20 cellular contexts compared by ENCODE assay signal in the genomic region with DNA sequence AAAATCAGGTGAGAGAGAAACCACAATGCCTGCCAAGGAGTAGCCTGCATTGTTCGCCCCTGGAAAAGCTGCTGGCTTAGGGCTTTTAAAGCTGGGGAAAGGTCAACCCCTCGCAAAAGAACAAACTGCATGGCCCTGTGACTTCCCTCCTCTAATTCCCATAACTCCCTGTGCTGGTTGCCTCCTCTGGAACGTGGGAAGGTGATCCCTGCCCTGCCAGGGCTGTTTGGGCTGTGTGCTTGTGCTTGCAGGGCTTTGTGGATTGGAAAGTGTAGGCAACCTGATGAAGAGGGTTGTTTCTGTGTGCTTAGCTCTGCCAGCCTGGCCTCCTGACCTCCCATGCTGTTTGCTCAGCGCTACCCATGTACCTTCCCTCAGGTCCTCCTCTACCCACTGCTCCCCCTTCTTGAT.
DNase-seq lines count a peak whose midpoint lies in the region; ATAC-seq, FAIRE-seq and TF ChIP-seq lines count a peak whose summit lies in the region.
"Had no signal": no experiment of that assay in that cellular context is flagged by ENCODE, and none has a peak within 500 bp of the region (broad histone marks: within the 10 kb centered on the region; RNA-seq: fewer than 3 reads in every experiment).

No MANE protein-coding gene starts in this region.

- H2BK12ac ChIP-seq in H1 (ENCODE audit: low read depth, low read length), result 0 out of 2 replicates have a peak overlapping the region, but pooled peaks have one; percentile 10

- POLR2A ChIA-PET in H1 (lab: Charles Lee; ENCODE audit: partially characterized antibody), result no interaction called here

- H3K4ac ChIP-seq in H1 (replicated peaks; ENCODE audit: insufficient read length, low read depth, low read length) (no peak overlapping the region), mesendoderm (ENCODE audit: low read depth, low read length) (no peak overlapping the region)

- H3K27ac ChIP-seq in right atrium auricular region, result peak overlapping the region in 1 of 2 donors; percentile 13
- no peak overlapping the region for H3K27ac ChIP-seq in H1 (ENCODE audit: low read depth, low read length)
- no peak overlapping the region for H3K27ac ChIP-seq in mesendoderm (ENCODE audit: low read depth, low read length)
- H3K27ac ChIP-seq in thyroid gland, result peak overlapping the region; percentile 78 to 87 (median 83)

- H4K20me1 ChIP-seq in H1 (replicated peaks in 1 of 2; ENCODE audit: control insufficient read depth in 1 of 2, insufficient read depth in 2 of 2, low read length in 2 of 2), result no peaks in the 10 kb centered on the region

- H3K56ac ChIP-seq in H1 (replicated peaks; ENCODE audit: insufficient read length, low read depth, low read length) (no peak overlapping the region), mesendoderm (ENCODE audit: low read length) (peak overlapping the region; percentile 37)

- no peak overlapping the region for H4K91ac ChIP-seq in H1 (replicated peaks; ENCODE audit: insufficient read length, low read length)

- DNase-seq in Right ventricle myocardium superior (no peak), right atrium auricular region (ENCODE audit: low spot score) (no peak), H1 (ENCODE audit: low read depth in 1 of 2, low spot score in 2 of 2) (no peak), mesendoderm (no peak), thyroid gland (peak; percentile 54), COLO829 (ENCODE audit: low spot score) (no peak), GM19240 (ENCODE audit: insufficient read length, low spot score) (no peak)
- DNase-seq: activated CD4-positive, alpha-beta T cell treated with anti-CD3 and anti-CD28 coated beads, Interleukin-2, amount 50 U/mL, for 4 hours; cerebellar nuclear complex; HFFc6; immature natural killer cell; KBM-7; naive thymus-derived CD4-positive, alpha-beta T cell; NCI-H1930; NCI-H446; SHP77 treated with DMSO at 0.1 percent for 48 hours; stimulated activated CD4-positive, alpha-beta T cell treated with anti-CD3 and anti-CD28 coated beads, Interleukin-4, amount 100 ng/mL, for 24 hours; T-helper 1 cell had no signal

- no peak overlapping the region for H3K4me3 ChIP-seq in right atrium auricular region
- H3K4me3 ChIP-seq in H1 (ENCODE audit: extremely low read depth in 1 of 4, insufficient read depth in 2 of 4, low read depth in 3 of 4, low read length in 4 of 4), result no peak overlapping the region
- no peak overlapping the region for H3K4me3 ChIP-seq in mesendoderm (ENCODE audit: low read length)
- no peak overlapping the region for H3K4me3 ChIP-seq in thyroid gland (replicated peaks in 1 of 3)
- H3K4me3 ChIP-seq: smooth muscle cell had no signal

- H3K18ac ChIP-seq in H1 (ENCODE audit: extremely low read depth, low read length) (peak overlapping the region; percentile 26; the same call in 1 of the 2 replicates), mesendoderm (ENCODE audit: low read length) (no peak overlapping the region)

- H3K23ac ChIP-seq in H1 (ENCODE audit: insufficient read length), result no peak overlapping the region
- no peak overlapping the region for H3K23ac ChIP-seq in mesendoderm (ENCODE audit: low read length)

- no peaks in the 10 kb centered on the region for H3K79me2 ChIP-seq in H1 (ENCODE audit: control insufficient read depth in 1 of 2, insufficient read depth in 2 of 2, low read length in 2 of 2)
- H3K79me2 ChIP-seq in mesendoderm (ENCODE audit: control insufficient read depth, insufficient read depth, low read length), result no peaks in the 10 kb centered on the region

- H3K79me1 ChIP-seq in H1 (ENCODE audit: low read depth, low read length), result no peaks in the 10 kb centered on the region
- no peaks in the 10 kb centered on the region for H3K79me1 ChIP-seq in mesendoderm (ENCODE audit: low read length)

- H3K4me1 ChIP-seq in right atrium auricular region (peaks cover 0 to 26% of the 10 kb centered on the region in 2 donors), H1 (replicated peaks in 1 of 4; ENCODE audit: control insufficient read depth in 3 of 4, insufficient read depth in 4 of 4, low read length in 3 of 4) (peaks cover 14 to 22% (median 17%) of the 10 kb centered on the region in 4 experiments), mesendoderm (ENCODE audit: control insufficient read depth, low read depth, low read length) (peaks cover 31% of the 10 kb centered on the region), thyroid gland (peaks cover 33 to 56% of the 10 kb centered on the region in 2 donors)

- H3K23me2 ChIP-seq in H1 (ENCODE audit: low read depth, low read length), result no peaks in the 10 kb centered on the region

- no peak for FAIRE-seq in H1 (lab: Jason Lieb, UNC)

- H2BK120ac ChIP-seq in H1 (replicated peaks; ENCODE audit: low read depth, low read length), result no peak overlapping the region
- H2BK120ac ChIP-seq in mesendoderm (ENCODE audit: low read depth, low read length), result no peak overlapping the region

- H4K5ac ChIP-seq in H1 (ENCODE audit: insufficient read length, low read depth, low read length), result no peak overlapping the region
- no peak overlapping the region for H4K5ac ChIP-seq in mesendoderm (ENCODE audit: low read length)

- TF ChIP-seq CTCF in right atrium auricular region (IDR thresholded peaks at IDR 0.05), result no peak
- TF ChIP-seq CTCF in H1 (IDR thresholded peaks at IDR 0.05; ENCODE audit: control extremely low read depth in 1 of 3, insufficient read depth in 1 of 3, low read depth in 1 of 3, low read length in 3 of 3), result no peak
- no peak for TF ChIP-seq CTCF in thyroid gland (IDR thresholded peaks at IDR 0.05)

- intact Hi-C loops in Right ventricle myocardium superior (cut with DNase I), result no loop called here
- intact Hi-C loops in thyroid gland (cut with DNase I), result no loop called here

- H4K8ac ChIP-seq in H1 (ENCODE audit: extremely low read depth, insufficient read depth, low read length) (peak overlapping the region; percentile 22; the same call in 1 of the 2 replicates), mesendoderm (ENCODE audit: low read depth, low read length) (no peak overlapping the region)

- H3K14ac ChIP-seq in H1 (ENCODE audit: insufficient read length), result no peak overlapping the region

- H3K27me3 ChIP-seq in right atrium auricular region (no peaks in the 10 kb centered on the region), H1 (replicated peaks in 1 of 4; ENCODE audit: control insufficient read depth in 3 of 4, extremely low read depth in 1 of 4, insufficient read depth in 3 of 4, low read length in 3 of 4) (no peaks in the 10 kb centered on the region; a peak in 2 of 7 replicates), mesendoderm (ENCODE audit: insufficient read depth, low read length, poor library complexity) (no peaks in the 10 kb centered on the region), thyroid gland (no peaks in the 10 kb centered on the region)

- TF ChIP-seq EP300 in H1 (IDR thresholded peaks at IDR 0.05; ENCODE audit: borderline replicate concordance in 1 of 2, low read depth in 2 of 2, low read length in 2 of 2), result no peak

- H2AK5ac ChIP-seq in H1 (ENCODE audit: low read depth, low read length) (no peak overlapping the region), mesendoderm (ENCODE audit: low read length) (no peak overlapping the region)

- H2BK20ac ChIP-seq in H1 (ENCODE audit: low read length), result no peak overlapping the region

- H3K4me2 ChIP-seq in H1 (ENCODE audit: insufficient read depth in 1 of 2, low read depth in 2 of 2, low read length in 2 of 2) (no peak overlapping the region), mesendoderm (ENCODE audit: low read length) (no peak overlapping the region)
- H3K4me2 ChIP-seq: smooth muscle cell had no signal

- no peak overlapping the region for H2BK5ac ChIP-seq in H1 (ENCODE audit: low read depth, low read length)
- H2BK5ac ChIP-seq in mesendoderm (ENCODE audit: low read length), result no peak overlapping the region

- H3K9ac ChIP-seq in H1 (replicated peaks in 1 of 4; ENCODE audit: extremely low read depth in 1 of 4, low read depth in 3 of 4, low read length in 3 of 4) (no peak overlapping the region), mesendoderm (ENCODE audit: low read length) (no peak overlapping the region)

- TF ChIP-seq RAD21 in H1 (IDR thresholded peaks at IDR 0.05 in 1 of 2, conservative IDR thresholded peaks at IDR 0.05 in 1 of 2; ENCODE audit: low read depth in 2 of 2, low read length in 2 of 2), result no peak

- CTCF ChIA-PET in H1 (lab: Charles Lee; ENCODE audit: partially characterized antibody), result interaction anchor here (0.5 to 2.1 kb wide), 5 partner anchors 22 to 146 kb away, joined by 3 to 5 read pairs (median 3); no protein-coding TSS in a partner anchor

- ATAC-seq in Right ventricle myocardium superior (ENCODE audit: poor library complexity) (peak; percentile 33), GM18502 (IDR thresholded peaks at IDR 0.05; ENCODE audit: poor library complexity, unreplicated experiment) (no peak)

- H2BK15ac ChIP-seq in H1 (ENCODE audit: low read length) (no peak overlapping the region), mesendoderm (replicated peaks; ENCODE audit: low read depth) (no peak overlapping the region)

- TF ChIP-seq POLR2A in H1 (IDR thresholded peaks at IDR 0.05; ENCODE audit: control extremely low read depth in 1 of 2, low read depth in 2 of 2, low read length in 2 of 2) (no peak), thyroid gland (IDR thresholded peaks at IDR 0.05) (no peak)

- H3K9me3 ChIP-seq in right atrium auricular region (no peaks in the 10 kb centered on the region), H1 (ENCODE audit: insufficient read depth in 2 of 2, low read depth in 1 of 2, low read length in 1 of 2) (no peaks in the 10 kb centered on the region), thyroid gland (no peaks in the 10 kb centered on the region)

- H3K36me3 ChIP-seq in right atrium auricular region, result no peaks in the 10 kb centered on the region
- H3K36me3 ChIP-seq in H1 (ENCODE audit: control insufficient read depth in 2 of 4, insufficient read depth in 4 of 4, low read length in 3 of 4), result no peaks in the 10 kb centered on the region
- H3K36me3 ChIP-seq in mesendoderm (ENCODE audit: control insufficient read depth, insufficient read depth, low read length), result no peaks in the 10 kb centered on the region
- no peaks in the 10 kb centered on the region for H3K36me3 ChIP-seq in thyroid gland

- H2AFZ ChIP-seq in H1 (ENCODE audit: low read length), result no peak overlapping the region

- WGBS in H1 (ENCODE audit: extremely low coverage in 1 of 2, insufficient coverage in 1 of 2, insufficient read length in 1 of 2, insufficient replicate concordance in 2 of 2, low coverage in 1 of 2, low lambda C conversion rate in 2 of 2, missing lambda C conversion rate in 1 of 2), 2 experiments, result 82% methylated on average over 4 of the region's 4 CpGs; no CpG with 5 or more reads in 1 of the 2 experiments
- no CpG with 5 or more reads among the region's 4 CpGs for WGBS in mesendoderm (ENCODE audit: extremely low coverage, insufficient coverage, low lambda C conversion rate)
- 29 to 33% methylated on average over 4 of the region's 4 CpGs for WGBS in thyroid gland, 2 donors

TF ChIP-seq in H1, 55 proteins besides CTCF, POLR2A, EP300 and RAD21 (continues in another document):
- TF ChIP-seq NRF1 (IDR thresholded peaks at IDR 0.05; ENCODE audit: low read depth, low read length) (no peak), CBX5 (IDR thresholded peaks at IDR 0.05; ENCODE audit: low read depth, low read length) (no peak), BCL11A (IDR thresholded peaks at IDR 0.05; ENCODE audit: low read depth in 2 of 2, low read length in 2 of 2) (no peak), SP1 (IDR thresholded peaks at IDR 0.05; ENCODE audit: low read depth, low read length) (no peak), JUND (IDR thresholded peaks at IDR 0.05; ENCODE audit: low read length) (no peak), SIX5 (IDR thresholded peaks at IDR 0.05; ENCODE audit: low read depth, low read length) (no peak)

Comparison
In these comparisons a context has a peak if more than half of its experiments do, and no peak if none do; other contexts are left out.
1. DNase-seq: peak in thyroid gland (2 of 2); none in Right ventricle myocardium superior (single experiment), right atrium auricular region (single experiment), H1 (0 of 2), mesendoderm (single experiment), COLO829 (single experiment) and GM19240 (single experiment).
2. H3K27ac ChIP-seq: peak in thyroid gland (3 of 3); none in H1 (single experiment) and mesendoderm (single experiment).